Comparison of ENCODE assay signal across 10 cellular contexts in the genomic region with DNA sequence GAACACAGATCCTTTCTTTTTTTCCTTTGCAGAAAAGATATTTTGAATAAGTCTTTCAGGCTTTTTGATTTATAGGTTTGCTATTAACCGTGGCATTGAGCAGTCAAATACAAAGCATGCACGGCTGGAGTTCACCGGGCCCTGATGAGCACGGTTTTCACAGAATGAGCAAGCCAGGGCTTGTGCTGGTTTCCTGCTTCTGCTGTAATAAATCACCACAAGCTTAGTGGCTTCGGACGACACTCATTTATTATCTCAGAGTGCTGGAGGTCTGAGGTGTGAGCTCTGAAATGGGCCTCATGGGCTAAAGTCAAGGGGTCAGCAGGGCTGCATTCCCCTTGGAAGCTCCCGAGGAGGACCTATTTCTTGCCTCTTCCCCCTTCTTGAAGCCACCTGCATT.
DNase-seq lines count a peak whose midpoint lies in the region; ATAC-seq, FAIRE-seq and TF ChIP-seq lines count a peak whose summit lies in the region.
"Had no signal": no experiment of that assay in that cellular context is flagged by ENCODE, and none has a peak within 500 bp of the region (broad histone marks: within the 10 kb centered on the region; RNA-seq: fewer than 3 reads in every experiment).

No MANE protein-coding gene starts in this region.

- H3K4me1 ChIP-seq in thyroid gland: no peaks in the 10 kb centered on the region

- intact Hi-C loops in thyroid gland (cut with DNase I): no loop called here

- no peak for TF ChIP-seq CTCF in thyroid gland (IDR thresholded peaks at IDR 0.05)

- no peak overlapping the region for H3K27ac ChIP-seq in thyroid gland

- no peaks in the 10 kb centered on the region for H3K9me3 ChIP-seq in thyroid gland

- DNase-seq in GM19239 (ENCODE audit: insufficient read length, low spot score) (peak; percentile 31), NCI-H2081 treated with DMSO at 0.1 percent for 48 hours (lab: John Stamatoyannopoulos, UW) (peak; percentile 87), kidney tubule cell (ENCODE audit: low spot score) (peak; percentile 65), KBM-7 (no peak), thyroid gland (no peak)
- no peak for DNase-seq in effector CD4-positive, alpha-beta T cell
- DNase-seq: nucleus accumbens had no signal

- TF ChIP-seq POLR2A in thyroid gland (IDR thresholded peaks at IDR 0.05): no peak

- no peak overlapping the region for H3K4me3 ChIP-seq in thyroid gland (replicated peaks in 1 of 3)

- peak; percentile 87 for FAIRE-seq in GM19239 (lab: Jason Lieb, UNC)
- FAIRE-seq: frontal cortex had no signal

- in situ Hi-C loops in KBM-7 (cut with MboI; ENCODE audit: low pct_unique_long_range_greater_than_20kb, low sequenced_read_pairs): no loop called here

- H3K27me3 ChIP-seq in thyroid gland: no peaks in the 10 kb centered on the region

- WGBS in thyroid gland, 2 donors: 73 to 79% methylated on average over 7 of the region's 7 CpGs

- peak; percentile 67 for ATAC-seq in HG02840 (IDR thresholded peaks at IDR 0.05; ENCODE audit: low FRiP score, unreplicated experiment)
- ATAC-seq: Panc1 had no signal

- no peaks in the 10 kb centered on the region for H3K36me3 ChIP-seq in thyroid gland

Comparison
In these comparisons a context has a peak if more than half of its experiments do, and no peak if none do; other contexts are left out.
1. DNase-seq: peak in GM19239 (single experiment), NCI-H2081 treated with DMSO at 0.1 percent for 48 hours (single experiment) and kidney tubule cell (single experiment); none in KBM-7 (single experiment), thyroid gland (0 of 2) and effector CD4-positive, alpha-beta T cell (single experiment).